8 cellular contexts compared by ENCODE assay signal in genomic region chr3:122382888-122383666, GRCh38. TPM values are rescaled to one million over a fixed set of nuclear protein-coding genes. Genes with fewer than 3 reads are reported as not detected.
A peak's percentile ranks its signal among the peaks of the same experiment; 100 is the strongest.
DNase-seq lines count a peak whose midpoint lies in the region; ATAC-seq and TF ChIP-seq lines count a peak whose summit lies in the region.

Gene MIX23, minus strand, starts transcription at chr3:122383231. Its CDS starts 7 bp downstream, at chr3:122383224.

- H3K36me3 ChIP-seq in A673 (ENCODE audit: insufficient read depth, low read length, poor library complexity, severe bottlenecking) (no peaks in the 10 kb centered on the region), kidney epithelial cell (ENCODE audit: control insufficient read depth, insufficient read depth, low read length) (no peaks in the 10 kb centered on the region)

- peaks cover 36% of the 10 kb centered on the region for H3K36me3 Mint-ChIP-seq in activated CD4-positive, alpha-beta T cell treated with anti-CD3 and anti-CD28 coated beads for 36 hours (ENCODE audit: low read depth)

- CTCF ChIA-PET in A673 (lab: Charles Lee): no interaction called here
- CTCF ChIA-PET in activated CD4-positive, alpha-beta T cell treated with anti-CD3 and anti-CD28 coated beads for 36 hours (lab: Charles Lee): interaction anchor here (0.6 to 3.8 kb wide), 10 partner anchors 8 to 837 kb away, joined by 3 to 29 read pairs (median 4); partner anchors contain the start of genes PARP14 and POLQ

- H3K4me3 ChIP-seq in A673 (ENCODE audit: low read depth, low read length, poor library complexity, severe bottlenecking) (peak within 1 kb of the TSS; percentile 73), choroid plexus epithelial cell (ENCODE audit: low read depth, low read length) (peak within 1 kb of the TSS; percentile 80), kidney epithelial cell (ENCODE audit: low read depth, low read length) (peak within 1 kb of the TSS; percentile 90)

- peaks cover 69% of the 10 kb centered on the region for H3K4me1 Mint-ChIP-seq in activated CD4-positive, alpha-beta T cell treated with anti-CD3 and anti-CD28 coated beads for 36 hours

- POLR2A ChIA-PET in A673 (lab: Charles Lee; ENCODE audit: low non-redundant PET): no interaction called here
- POLR2A ChIA-PET in activated CD4-positive, alpha-beta T cell treated with anti-CD3 and anti-CD28 coated beads for 36 hours (lab: Charles Lee): interaction anchor here (0.5 to 2.9 kb wide), 4 partner anchors 15 to 501 kb away, joined by 3 to 19 read pairs (median 4); partner anchors contain the start of gene WDR5B

- H3K27me3 Mint-ChIP-seq in activated CD4-positive, alpha-beta T cell treated with anti-CD3 and anti-CD28 coated beads for 36 hours: no peaks in the 10 kb centered on the region

- H3K9me3 Mint-ChIP-seq in activated CD4-positive, alpha-beta T cell treated with anti-CD3 and anti-CD28 coated beads for 36 hours (ENCODE audit: low read depth): no peaks in the 10 kb centered on the region

- peaks cover 14% of the 10 kb centered on the region for H3K4me1 ChIP-seq in A673 (ENCODE audit: insufficient read depth, low read length, poor library complexity, severe bottlenecking)

- no peaks in the 10 kb centered on the region for H3K27me3 ChIP-seq in A673 (replicated peaks; ENCODE audit: insufficient read depth, low read depth, low read length, poor library complexity)
- H3K27me3 ChIP-seq in kidney epithelial cell (ENCODE audit: control insufficient read depth, insufficient read depth, low read length): no peaks in the 10 kb centered on the region

- intact Hi-C loops in A673 (cut with micrococcal nuclease; ENCODE audit: unreplicated experiment): loop anchor here (1.0 kb wide), 1 partner anchor 411 kb away; no protein-coding TSS in a partner anchor
- intact Hi-C loops in activated CD4-positive, alpha-beta T cell treated with anti-CD3 and anti-CD28 coated beads for 36 hours (cut with DNase I, micrococcal nuclease): loop anchor here (1.0 to 10.0 kb wide), 10 partner anchors 282 to 1640 kb away; partner anchors contain the start of genes SLC49A4 (in 2 of the 2), GOLGB1 (in 1 of the 2), GTF2E1 (in 1 of the 2) and HACD2 (in 1 of the 2)

- no peaks in the 10 kb centered on the region for H3K9me3 ChIP-seq in A673 (ENCODE audit: low read depth, low read length, poor library complexity, severe bottlenecking)

- H3K4me3 Mint-ChIP-seq in activated CD4-positive, alpha-beta T cell treated with anti-CD3 and anti-CD28 coated beads for 36 hours: peak within 1 kb of the TSS; percentile 92

- peak; percentile 46 for ATAC-seq in GM18909 (IDR thresholded peaks at IDR 0.05; ENCODE audit: poor library complexity, unreplicated experiment)
- ATAC-seq in HG03439 (IDR thresholded peaks at IDR 0.05; ENCODE audit: unreplicated experiment): peak; percentile 40
- ATAC-seq in activated CD4-positive, alpha-beta T cell treated with anti-CD3 and anti-CD28 coated beads for 36 hours: peak; percentile 55

- no TSS peak for BruUV-seq in A673 (replicated peaks; lab: Mats Ljungman, UMichigan)

- TF ChIP-seq CTCF in A673 (conservative IDR thresholded peaks at IDR 0.05; ENCODE audit: low read depth, low read length) (no peak), choroid plexus epithelial cell (conservative IDR thresholded peaks at IDR 0.05; ENCODE audit: low read depth, low read length) (no peak), kidney epithelial cell (IDR thresholded peaks at IDR 0.05; ENCODE audit: insufficient read depth, low read length, poor library complexity, severe bottlenecking) (no peak)

- peak within 1 kb of the TSS; percentile 98 for H3K27ac Mint-ChIP-seq in activated CD4-positive, alpha-beta T cell treated with anti-CD3 and anti-CD28 coated beads for 36 hours

- DNase-seq in A673 (ENCODE audit: low spot score) (peak; percentile 94), NCI-H524 treated with DMSO at 0.1 percent for 48 hours (lab: John Stamatoyannopoulos, UW) (peak; percentile 78), choroid plexus epithelial cell (ENCODE audit: low read depth) (peak; percentile 81), kidney epithelial cell (ENCODE audit: low read depth) (peak; percentile 25)
- DNase-seq in activated CD4-positive, alpha-beta T cell treated with anti-CD3 and anti-CD28 coated beads for 36 hours: peak; percentile 93
- peak; percentile 75 to 82 for DNase-seq in stimulated activated CD4-positive, alpha-beta T cell treated with anti-CD3 and anti-CD28 coated beads, Interleukin-15, amount 100 ng/mL, for 48 hours (ENCODE audit: low read depth in 2 of 2)

- H3K27ac ChIP-seq in A673 (ENCODE audit: low read depth, low read length, poor library complexity, severe bottlenecking): peak within 1 kb of the TSS; percentile 69

RNA-seq across cellular contexts. Expression of gene MIX23, which starts in this region (rescaled TPM):
- total RNA-seq in A673 (2021) (74.3 and 75.3 TPM in 2 replicates), kidney epithelial cell (24.8 and 27.1 TPM in 2 replicates)
- total RNA-seq in activated CD4-positive, alpha-beta T cell treated with anti-CD3 and anti-CD28 coated beads for 36 hours: 100 to 1,000 TPM; 148 to 250 TPM

Comparison
In these comparisons a context has a peak if more than half of its experiments do, and no peak if none do; other contexts are left out.
1. Peak in every context shown above with its lines: DNase-seq, ATAC-seq, H3K4me3 ChIP-seq and H3K27ac ChIP-seq.
2. DNase-seq: peak in every context shown above with its lines; median percentile 94 in A673; 93 in activated CD4-positive, alpha-beta T cell treated with anti-CD3 and anti-CD28 coated beads for 36 hours; 81 in choroid plexus epithelial cell; 78 in stimulated activated CD4-positive, alpha-beta T cell treated with anti-CD3 and anti-CD28 coated beads, Interleukin-15, amount 100 ng/mL, for 48 hours; 78 in NCI-H524 treated with DMSO at 0.1 percent for 48 hours; 25 in kidney epithelial cell.